Comparison of ENCODE assay signal across 9 cellular contexts in genomic region chr7:55019329-55019690, GRCh38. TPM values are rescaled to one million over a fixed set of nuclear protein-coding genes. Genes with fewer than 3 reads are reported as not detected.
A peak's percentile ranks its signal among the peaks of the same experiment; 100 is the strongest.
DNase-seq lines count a peak whose midpoint lies in the region; ATAC-seq, FAIRE-seq and TF ChIP-seq lines count a peak whose summit lies in the region.
"Had no signal": no experiment of that assay in that cellular context is flagged by ENCODE, and none has a peak within 500 bp of the region (broad histone marks: within the 10 kb centered on the region; RNA-seq: fewer than 3 reads in every experiment).

No MANE protein-coding gene starts in this region.

- peak overlapping the region; percentile 54 to 88 for H3K18ac ChIP-seq in mesenchymal stem cell (ENCODE audit: low read depth in 1 of 2, low read length in 2 of 2)

- peak overlapping the region; percentile 95 for H2BK120ac ChIP-seq in mesenchymal stem cell (ENCODE audit: low read depth, low read length)

- ATAC-seq in activated T-cell treated with anti-CD3 and anti-CD28 coated beads, Interleukin-2, amount 50 U/mL, for 72 hours (replicated peaks in 1 of 2) = peak in 1 of 2 donors; percentile 53

- no peak for TF ChIP-seq POLR2A in uterus (IDR thresholded peaks at IDR 0.05)

- peak overlapping the region in 1 of 2 experiments; percentile 44 for H3K14ac ChIP-seq in mesenchymal stem cell (ENCODE audit: low read length in 2 of 2)

- H3K79me1 ChIP-seq in mesenchymal stem cell (replicated peaks; ENCODE audit: low read length, poor library complexity, severe bottlenecking) = peaks cover 3% of the 10 kb centered on the region

- H3K9me3 ChIP-seq in mesenchymal stem cell (ENCODE audit: control insufficient read depth, low read length) = no peaks in the 10 kb centered on the region
- H3K9me3 ChIP-seq in uterus = no peaks in the 10 kb centered on the region

- H3K36me3 ChIP-seq in mesenchymal stem cell (ENCODE audit: control insufficient read depth in 1 of 2, insufficient read depth in 2 of 2, low read depth in 1 of 2, low read length in 2 of 2) = peaks cover 0 to 4% of the 10 kb centered on the region in 2 experiments
- H3K36me3 ChIP-seq in uterus = no peaks in the 10 kb centered on the region

- H3K27ac ChIP-seq in mesenchymal stem cell (ENCODE audit: low read length, poor library complexity, severe bottlenecking) = no peak overlapping the region
- peak overlapping the region; percentile 93 to 95 for H3K27ac ChIP-seq in uterus

- peak overlapping the region; percentile 16 for H2AFZ ChIP-seq in mesenchymal stem cell (ENCODE audit: low read depth, low read length)

- H3K36me3 Mint-ChIP-seq in activated T-cell treated with anti-CD3 and anti-CD28 coated beads, Interleukin-2, amount 50 U/mL, for 72 hours (ENCODE audit: insufficient read depth in 2 of 2) = peaks cover 0 to 2% of the 10 kb centered on the region in 2 donors

- H2BK5ac ChIP-seq in mesenchymal stem cell (ENCODE audit: low read depth, low read length, poor library complexity, severe bottlenecking) = peak overlapping the region; percentile 46

- H3K9me3 Mint-ChIP-seq in activated T-cell treated with anti-CD3 and anti-CD28 coated beads, Interleukin-2, amount 50 U/mL, for 72 hours = no peaks in the 10 kb centered on the region

- no peak overlapping the region for H3K27ac Mint-ChIP-seq in activated T-cell treated with anti-CD3 and anti-CD28 coated beads, Interleukin-2, amount 50 U/mL, for 72 hours

- H2AK5ac ChIP-seq in mesenchymal stem cell (ENCODE audit: low read length, severe bottlenecking) = no peak overlapping the region

- peak overlapping the region; percentile 54 to 57 for H3K4ac ChIP-seq in mesenchymal stem cell (ENCODE audit: low read depth in 1 of 2, low read length in 2 of 2)

- H3K27me3 ChIP-seq in mesenchymal stem cell (ENCODE audit: control insufficient read depth in 1 of 2, insufficient read depth in 1 of 2, low read length in 2 of 2) (no peaks in the 10 kb centered on the region), uterus (no peaks in the 10 kb centered on the region)

- intact Hi-C loops in uterus (cut with DNase I; ENCODE audit: low total_unique reads) = no loop called here

- DNase-seq in activated T-cell treated with anti-CD3 and anti-CD28 coated beads, Interleukin-2, amount 50 U/mL, for 72 hours = peak in 1 of 2 donors; percentile 14
- no peak for DNase-seq in activated T-cell treated with anti-CD3 and anti-CD28 coated beads for 4 hours
- DNase-seq in ecto neural progenitor cell (ENCODE audit: low spot score) = peak; percentile 71
- peak; percentile 51 for DNase-seq in mesenchymal stem cell
- DNase-seq in uterus = peak; percentile 75 to 76
- DNase-seq in HuH-7.5 (ENCODE audit: low spot score) = no peak
- DNase-seq in NCI-H774 (lab: John Stamatoyannopoulos, UW) = no peak
- no peak for DNase-seq in D721Med (ENCODE audit: insufficient read length, low spot score)
- DNase-seq: DND-41 had no signal

- H2BK12ac ChIP-seq in mesenchymal stem cell (ENCODE audit: low read length in 2 of 2) = peak overlapping the region in 1 of 2 experiments; percentile 6

- H3K4me3 ChIP-seq in mesenchymal stem cell (ENCODE audit: insufficient read depth in 1 of 2, low read depth in 1 of 2, low read length in 2 of 2) = peak overlapping the region; percentile 87 to 88
- H3K4me3 ChIP-seq in uterus = peak overlapping the region; percentile 63 to 65

- H4K91ac ChIP-seq in mesenchymal stem cell (ENCODE audit: low read length) = peak overlapping the region; percentile 32

- peaks cover 36% of the 10 kb centered on the region for H3K27me3 Mint-ChIP-seq in activated T-cell treated with anti-CD3 and anti-CD28 coated beads, Interleukin-2, amount 50 U/mL, for 72 hours (ENCODE audit: low read depth)

- no peaks in the 10 kb centered on the region for H3K4me1 Mint-ChIP-seq in activated T-cell treated with anti-CD3 and anti-CD28 coated beads, Interleukin-2, amount 50 U/mL, for 72 hours (ENCODE audit: low read depth)

- H3K4me3 Mint-ChIP-seq in activated T-cell treated with anti-CD3 and anti-CD28 coated beads, Interleukin-2, amount 50 U/mL, for 72 hours = peak overlapping the region; percentile 58 to 66

- peak overlapping the region; percentile 92 for H3K4me2 ChIP-seq in mesenchymal stem cell (ENCODE audit: low read length, poor library complexity, severe bottlenecking)

- H2BK15ac ChIP-seq in mesenchymal stem cell (ENCODE audit: low read depth, poor library complexity, severe bottlenecking) = peak overlapping the region; percentile 84

- H3K4me1 ChIP-seq in mesenchymal stem cell (ENCODE audit: control insufficient read depth, insufficient read depth, low read depth, low read length) (peaks cover 18% of the 10 kb centered on the region), uterus (no peaks in the 10 kb centered on the region)

- WGBS in mesenchymal stem cell = under 1% methylated on average over 21 of the region's 52 CpGs

- peak overlapping the region; percentile 79 for H4K8ac ChIP-seq in mesenchymal stem cell (ENCODE audit: low read length)

- TF ChIP-seq CTCF in uterus (IDR thresholded peaks at IDR 0.05) (no peak), D721Med (IDR thresholded peaks at IDR 0.05; ENCODE audit: insufficient read depth, missing control alignments) (no peak)

- no peak for FAIRE-seq in D721Med (lab: Jason Lieb, UNC)

- peak overlapping the region; percentile 89 for H3K9ac ChIP-seq in mesenchymal stem cell (ENCODE audit: low read length)

- H3K23ac ChIP-seq in mesenchymal stem cell (ENCODE audit: low read length in 2 of 2) = peak overlapping the region in 1 of 2 experiments; percentile 92

RNA-seq across cellular contexts. Expression of gene EGFR, which starts 0.5 kb away (rescaled TPM):
- total RNA-seq in activated T-cell treated with anti-CD3 and anti-CD28 coated beads, Interleukin-2, amount 50 U/mL, for 72 hours = under 1 TPM in 1 of 2 donors, not detected in 1; 0.09 TPM
- polyA plus RNA-seq in mesenchymal stem cell (2013, experiment 1 of 2) = 15.8 TPM
- 15.1 TPM for polyA plus RNA-seq in mesenchymal stem cell (2013, experiment 2 of 2)
- 10 to 100 TPM; 36.4 to 73.6 (median 38.7) TPM for total RNA-seq in uterus

Comparison
In these comparisons a context has a peak if more than half of its experiments do, and no peak if none do; other contexts are left out.
1. DNase-seq: peak in ecto neural progenitor cell (single experiment), mesenchymal stem cell (single experiment) and uterus (2 of 2); none in activated T-cell treated with anti-CD3 and anti-CD28 coated beads for 4 hours (single experiment), HuH-7.5 (single experiment), NCI-H774 (single experiment) and D721Med (single experiment).
2. RNA of gene EGFR, which starts 0.5 kb away (total RNA-seq): 36.4 to 73.6 TPM in uterus; 0.09 TPM in activated T-cell treated with anti-CD3 and anti-CD28 coated beads, Interleukin-2, amount 50 U/mL, for 72 hours; every median in the first group is over 10 times any median in the second.